Comparison of ENCODE assay signal across 8 cellular contexts in the genomic region with DNA sequence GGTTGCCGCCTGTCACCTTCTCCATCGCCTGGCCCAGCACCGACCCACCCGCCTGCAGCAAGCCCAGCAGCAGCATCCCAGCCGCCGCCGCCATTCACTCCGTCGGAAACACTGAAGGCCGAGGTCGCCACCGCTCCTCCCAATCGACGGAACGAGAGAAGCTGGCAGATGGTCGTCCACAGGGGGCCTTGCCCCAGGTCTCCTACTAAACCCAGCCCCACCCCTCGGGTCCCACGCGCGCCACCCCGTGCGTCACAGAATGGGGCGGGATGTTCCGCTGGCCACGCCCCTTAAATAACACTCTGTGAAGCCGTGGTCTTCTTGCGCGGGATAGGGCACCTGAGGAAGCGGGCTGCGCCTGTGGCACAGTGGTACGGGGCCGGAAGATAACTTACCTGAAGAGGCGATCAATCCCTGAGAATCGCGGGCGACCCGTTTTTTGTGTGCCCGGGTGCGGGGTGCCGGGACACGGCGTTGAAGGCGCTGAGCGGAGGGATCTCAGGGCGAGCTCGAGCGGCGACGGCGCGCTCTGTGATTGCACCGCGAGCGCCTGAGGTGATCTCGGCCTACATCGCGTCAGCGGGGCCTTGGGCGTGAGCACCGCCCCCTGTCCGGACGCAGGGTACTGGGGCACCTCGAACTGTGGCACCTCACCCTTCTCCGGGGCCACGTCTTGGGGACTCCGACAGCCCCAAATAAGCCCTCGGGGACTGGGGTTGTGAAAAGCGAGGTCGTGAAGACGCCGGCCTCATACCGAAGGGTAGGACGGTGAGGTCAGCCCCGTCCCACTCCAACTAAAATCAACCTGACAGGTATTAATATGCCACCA. TPM values are rescaled to one million over a fixed set of nuclear protein-coding genes. Genes with fewer than 3 reads are reported as not detected.
DNase-seq lines count a peak whose midpoint lies in the region; ATAC-seq and TF ChIP-seq lines count a peak whose summit lies in the region.

Gene CYP51A1 (minus strand): TSS at position 207 of the 829 bp plus-strand sequence. CDS start 113 bp downstream, at position 94.

- TF ChIP-seq EP300 in upper lobe of left lung (IDR thresholded peaks at IDR 0.05) = peak in 1 of 4 donors; percentile 75

- peaks cover 0 to 15% (median 4%) of the 10 kb centered on the region in 4 donors for H3K36me3 ChIP-seq in upper lobe of left lung

- no peaks in the 10 kb centered on the region for H3K27me3 ChIP-seq in upper lobe of left lung

- peaks cover 21% of the 10 kb centered on the region for H3K36me3 Mint-ChIP-seq in T-helper 1 cell treated with Interleukin-12 subunit alpha and Interleukin-12 subunit beta and Interleukin-4 antibody, amounts not matched to agents 30 μg/mL and 1 μg/mL, for 36 hours (ENCODE audit: low read depth)

- TF ChIP-seq CTCF in upper lobe of left lung (IDR thresholded peaks at IDR 0.05) = peak in 3 of 6 experiments; percentile 11 to 37 (median 20)

- ATAC-seq in GM18499 (IDR thresholded peaks at IDR 0.05; ENCODE audit: insufficient read depth, unreplicated experiment) (peak; percentile 64), HG02938 (IDR thresholded peaks at IDR 0.05; ENCODE audit: unreplicated experiment) (peak; percentile 82), left cardiac atrium (peak; percentile 97 to 98), upper lobe of left lung (ENCODE audit: low FRiP score in 2 of 2) (peak; percentile 98)

- peak within 1 kb of the TSS; percentile 98 for H3K4me3 Mint-ChIP-seq in T-helper 1 cell treated with Interleukin-12 subunit alpha and Interleukin-12 subunit beta and Interleukin-4 antibody, amounts not matched to agents 30 μg/mL and 1 μg/mL, for 36 hours

- peak within 1 kb of the TSS; percentile 80 to 95 (median 92) for H3K4me3 ChIP-seq in upper lobe of left lung

- H3K9me3 Mint-ChIP-seq in T-helper 1 cell treated with Interleukin-12 subunit alpha and Interleukin-12 subunit beta and Interleukin-4 antibody, amounts not matched to agents 30 μg/mL and 1 μg/mL, for 36 hours = no peaks in the 10 kb centered on the region

- intact Hi-C loops in left cardiac atrium (cut with DNase I) = no loop called here
- intact Hi-C loops in posterior vena cava (cut with DNase I) = no loop called here

- 1 to 2% methylated on average over 34 to 44 of the region's 74 CpGs for WGBS in upper lobe of left lung, 2 donors

- TF ChIP-seq POLR2A in upper lobe of left lung (IDR thresholded peaks at IDR 0.05) = peak in 3 of 4 donors; percentile 83 to 91 (median 88)

- peak within 1 kb of the TSS; percentile 100 for H3K27ac Mint-ChIP-seq in T-helper 1 cell treated with Interleukin-12 subunit alpha and Interleukin-12 subunit beta and Interleukin-4 antibody, amounts not matched to agents 30 μg/mL and 1 μg/mL, for 36 hours

- H3K27me3 Mint-ChIP-seq in T-helper 1 cell treated with Interleukin-12 subunit alpha and Interleukin-12 subunit beta and Interleukin-4 antibody, amounts not matched to agents 30 μg/mL and 1 μg/mL, for 36 hours (ENCODE audit: low read depth) = peaks cover 3% of the 10 kb centered on the region

- peaks cover 16 to 29% (median 17%) of the 10 kb centered on the region in 4 donors for H3K4me1 ChIP-seq in upper lobe of left lung

- peak within 1 kb of the TSS; percentile 90 to 97 (median 94) for H3K27ac ChIP-seq in upper lobe of left lung

- peaks cover 38% of the 10 kb centered on the region for H3K4me1 Mint-ChIP-seq in T-helper 1 cell treated with Interleukin-12 subunit alpha and Interleukin-12 subunit beta and Interleukin-4 antibody, amounts not matched to agents 30 μg/mL and 1 μg/mL, for 36 hours (ENCODE audit: low read depth)

- no peaks in the 10 kb centered on the region for H3K9me3 ChIP-seq in upper lobe of left lung

- DNase-seq in NCI-H1694 treated with DMSO at 0.1 percent for 48 hours (lab: John Stamatoyannopoulos, UW) = peak; percentile 90
- DNase-seq in amniotic stem cell (lab: John Stamatoyannopoulos, UW) = peak; percentile 76
- DNase-seq in left cardiac atrium = peak; percentile 93
- peak; percentile 98 for DNase-seq in posterior vena cava (ENCODE audit: low spot score)
- DNase-seq in upper lobe of left lung = peak; percentile 94 to 98

RNA-seq across cellular contexts. Expression of gene CYP51A1, which starts in this region (rescaled TPM):
- total RNA-seq in left cardiac atrium (10 to 100 TPM; 28.3 to 61.1 TPM), posterior vena cava (10 to 100 TPM; 34.9 to 44.6 TPM), upper lobe of left lung (100 to 1,000 TPM in 4 of 6 donors, 10 to 100 TPM in 2; 26.2 to 213 (median 148) TPM)

Comparison
In these comparisons a context has a peak if more than half of its experiments do, and no peak if none do; other contexts are left out.
1. Peak in every context shown above with its lines: DNase-seq, ATAC-seq, H3K4me3 ChIP-seq and H3K27ac ChIP-seq.